ENCODE assay signal across 18 cellular contexts in the genomic region with DNA sequence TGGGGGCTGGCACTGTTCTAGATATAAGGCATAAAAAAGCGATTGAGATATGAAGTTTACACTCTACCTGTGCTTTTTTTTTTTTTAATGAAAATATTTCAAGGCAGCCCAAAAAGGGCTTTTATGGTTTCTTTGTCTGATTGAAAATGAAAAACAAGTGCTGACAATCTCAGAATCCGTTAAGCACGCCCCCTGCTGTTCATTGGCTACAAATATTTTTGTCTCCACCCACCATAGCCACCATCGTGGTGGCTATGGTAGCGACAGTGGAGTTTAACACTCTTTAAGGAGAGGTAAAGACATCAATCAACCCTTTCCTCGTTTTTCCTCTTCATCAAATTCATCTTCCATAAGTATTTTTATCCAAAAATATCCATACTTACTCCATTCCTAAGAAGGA.
A peak's percentile ranks its signal among the peaks of the same experiment; 100 is the strongest.
DNase-seq lines count a peak whose midpoint lies in the region; ATAC-seq, FAIRE-seq and TF ChIP-seq lines count a peak whose summit lies in the region.
"Had no signal": no experiment of that assay in that cellular context is flagged by ENCODE, and none has a peak within 500 bp of the region (broad histone marks: within the 10 kb centered on the region; RNA-seq: fewer than 3 reads in every experiment).

No MANE protein-coding gene starts in this region.

- H3K36me3 ChIP-seq in A673 (ENCODE audit: insufficient read depth, low read length, poor library complexity, severe bottlenecking) (no peaks in the 10 kb centered on the region), OCI-LY1 (ENCODE audit: insufficient read depth, low read length) (no peaks in the 10 kb centered on the region)
- H3K36me3 ChIP-seq: ovary had no signal

- POLR2A ChIA-PET in A673 (lab: Charles Lee; ENCODE audit: low non-redundant PET), result no interaction called here

- DNase-seq in A673 (ENCODE audit: low spot score) (peak; percentile 58), GM12864 (ENCODE audit: low read depth) (no peak), endothelial cell (ENCODE audit: low spot score) (no peak), NCI-H1694 (lab: John Stamatoyannopoulos, UW) (no peak), urothelium cell line (ENCODE audit: low spot score) (no peak)
- no peak for DNase-seq in activated CD8-positive, alpha-beta memory T cell treated with anti-CD3 and anti-CD28 coated beads for 24 hours
- DNase-seq: activated CD4-positive, CD25-positive, alpha-beta regulatory T cell; activated T-cell treated with anti-CD3 and anti-CD28 coated beads, Interleukin-2, amount 50 U/mL, for 48 hours; C1 segment of cervical spinal cord; IMR-90; NCI-H2171 treated with DMSO at 0.1 percent for 48 hours; ovary; SHP77; stimulated activated CD4-positive, alpha-beta T cell treated with anti-CD3 and anti-CD28 coated beads, Interleukin-2, amount 100 ng/mL, for 24 hours; stimulated activated naive CD4-positive, alpha-beta T cell had no signal

- H3K27ac Mint-ChIP-seq in endothelial cell (ENCODE audit: unreplicated experiment), result no peak overlapping the region

- H3K27ac ChIP-seq in A673 (ENCODE audit: low read depth, low read length, poor library complexity, severe bottlenecking) (no peak overlapping the region), OCI-LY1 (ENCODE audit: low read depth, low read length, poor library complexity, severe bottlenecking) (no peak overlapping the region)
- H3K27ac ChIP-seq: hepatocyte, ovary had no signal

- H3K9me3 Mint-ChIP-seq in endothelial cell (ENCODE audit: unreplicated experiment), result no peaks in the 10 kb centered on the region

- H3K4me3 Mint-ChIP-seq in endothelial cell (ENCODE audit: unreplicated experiment), result no peak overlapping the region

- CTCF ChIA-PET in A673 (lab: Charles Lee), result no interaction called here

- no peaks in the 10 kb centered on the region for H3K9me2 ChIP-seq in OCI-LY1 (ENCODE audit: low read depth, low read length)

- intact Hi-C loops in A673 (cut with micrococcal nuclease; ENCODE audit: unreplicated experiment), result no loop called here

- no peaks in the 10 kb centered on the region for H3F3A ChIP-seq in OCI-LY1 (ENCODE audit: insufficient read depth, low read length)

- no peak overlapping the region for H2AFZ ChIP-seq in OCI-LY1 (ENCODE audit: low read length)
- H2AFZ ChIP-seq: hepatocyte had no signal

- no TSS peak for BruUV-seq in A673 (replicated peaks; lab: Mats Ljungman, UMichigan)

- no peak overlapping the region for H3K4me3 ChIP-seq in A673 (ENCODE audit: low read depth, low read length, poor library complexity, severe bottlenecking)
- H3K4me3 ChIP-seq in GM12864 (ENCODE audit: low read depth, low read length), result no peak overlapping the region
- H3K4me3 ChIP-seq in OCI-LY1 (ENCODE audit: low read depth, low read length, poor library complexity, severe bottlenecking), result no peak overlapping the region
- H3K4me3 ChIP-seq: hepatocyte, ovary had no signal

- ATAC-seq in HG02759 (IDR thresholded peaks at IDR 0.05; ENCODE audit: unreplicated experiment), result no peak

- H3K4me1 Mint-ChIP-seq in endothelial cell (ENCODE audit: unreplicated experiment), result no peaks in the 10 kb centered on the region

- TF ChIP-seq CTCF in A673 (conservative IDR thresholded peaks at IDR 0.05; ENCODE audit: low read depth, low read length), result peak; percentile 56
- TF ChIP-seq CTCF in GM12864 (IDR thresholded peaks at IDR 0.05; ENCODE audit: low read depth, low read length, missing control alignments), result peak; percentile 31
- TF ChIP-seq CTCF in OCI-LY1 (IDR thresholded peaks at IDR 0.05; ENCODE audit: low read length), result peak; percentile 58
- TF ChIP-seq CTCF in endothelial cell (IDR thresholded peaks at IDR 0.05; ENCODE audit: unreplicated experiment), result peak; percentile 59

- H3K4me1 ChIP-seq in A673 (ENCODE audit: insufficient read depth, low read length, poor library complexity, severe bottlenecking) (no peaks in the 10 kb centered on the region), OCI-LY1 (ENCODE audit: insufficient read depth, low read length, severe bottlenecking) (no peaks in the 10 kb centered on the region)

- H3K27me3 ChIP-seq in A673 (replicated peaks; ENCODE audit: insufficient read depth, low read depth, low read length, poor library complexity), result no peaks in the 10 kb centered on the region
- H3K27me3 ChIP-seq in OCI-LY1 (ENCODE audit: insufficient read depth, low read length), result no peaks in the 10 kb centered on the region
- H3K27me3 ChIP-seq: hepatocyte, ovary had no signal

- no peak for FAIRE-seq in urothelium cell line (lab: Jason Lieb, UNC)

- no peaks in the 10 kb centered on the region for H3K79me2 ChIP-seq in OCI-LY1 (ENCODE audit: insufficient read depth, low read length)
- H3K79me2 ChIP-seq: hepatocyte had no signal

- no peak overlapping the region for H3K4me2 ChIP-seq in OCI-LY1 (ENCODE audit: low read length)
- H3K4me2 ChIP-seq: hepatocyte had no signal

- no peaks in the 10 kb centered on the region for H3K27me3 Mint-ChIP-seq in endothelial cell (ENCODE audit: unreplicated experiment)

- no peaks in the 10 kb centered on the region for H4K20me1 ChIP-seq in OCI-LY1 (ENCODE audit: insufficient read depth, low read length)

- no peaks in the 10 kb centered on the region for H3K36me3 Mint-ChIP-seq in endothelial cell (ENCODE audit: low read depth, unreplicated experiment)

- H3K9me3 ChIP-seq in A673 (ENCODE audit: low read depth, low read length, poor library complexity, severe bottlenecking) (no peaks in the 10 kb centered on the region), OCI-LY1 (ENCODE audit: low read length) (no peaks in the 10 kb centered on the region)
- H3K9me3 ChIP-seq: ovary had no signal

- no peak overlapping the region for H3K9ac ChIP-seq in OCI-LY1 (ENCODE audit: low read length)
